ENCODE assay signal across 26 cellular contexts in the genomic region with DNA sequence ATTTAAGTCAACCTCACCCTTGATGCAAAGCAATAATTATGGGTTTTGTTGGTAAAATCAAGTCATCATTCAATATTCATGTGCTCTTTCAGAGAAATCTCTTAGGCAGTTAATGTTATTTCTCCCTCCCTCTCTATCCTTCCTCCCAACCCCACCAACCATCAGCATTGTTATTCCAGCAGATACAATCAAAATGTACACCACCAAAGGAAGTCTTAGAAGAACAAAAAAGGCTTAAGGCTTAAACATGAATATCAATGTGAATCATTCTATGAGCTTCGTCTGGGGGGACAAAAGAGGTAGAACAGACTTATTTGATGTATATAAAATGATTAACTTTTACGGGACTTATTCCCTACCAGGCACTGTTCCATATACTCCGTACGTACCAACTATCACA.
DNase-seq lines count a peak whose midpoint lies in the region; ATAC-seq, FAIRE-seq and TF ChIP-seq lines count a peak whose summit lies in the region.
"Had no signal": no experiment of that assay in that cellular context is flagged by ENCODE, and none has a peak within 500 bp of the region (broad histone marks: within the 10 kb centered on the region; RNA-seq: fewer than 3 reads in every experiment).

No MANE protein-coding gene starts in this region.

- H3K4me3 Mint-ChIP-seq in activated CD4-positive, alpha-beta memory T cell treated with anti-CD3 and anti-CD28 coated beads, Interleukin-2, amount 10 ng/mL, durations not matched to agents 7 days and 5 days = no peak overlapping the region
- H3K4me3 Mint-ChIP-seq: CD14-positive monocyte; CD4-positive, alpha-beta memory T cell; CD4-positive, CD25-positive, alpha-beta regulatory T cell; CD8-positive, alpha-beta memory T cell had no signal

- no peaks in the 10 kb centered on the region for H4K20me1 ChIP-seq in endothelial cell of umbilical vein (replicated peaks; ENCODE audit: control insufficient read depth, extremely low read depth, insufficient read depth, low read length)
- H4K20me1 ChIP-seq: BLaER1 had no signal

- H3K27me3 ChIP-seq in HAP-1 (ENCODE audit: low read depth) = peaks cover 49% of the 10 kb centered on the region
- peaks cover 0 to 2% of the 10 kb centered on the region in 2 experiments for H3K27me3 ChIP-seq in endothelial cell of umbilical vein (ENCODE audit: control insufficient read depth in 2 of 2, insufficient read depth in 2 of 2, low read length in 2 of 2)
- H3K27me3 ChIP-seq in mesendoderm (ENCODE audit: insufficient read depth, low read length, poor library complexity) = no peaks in the 10 kb centered on the region
- H3K27me3 ChIP-seq: BE2C, BLaER1 had no signal

- H3K9me3 ChIP-seq in HAP-1 (no peaks in the 10 kb centered on the region), endothelial cell of umbilical vein (replicated peaks; ENCODE audit: control insufficient read depth, insufficient read depth, low read length) (no peaks in the 10 kb centered on the region)
- H3K9me3 ChIP-seq: A549, BE2C, BLaER1 had no signal

- H2AFZ ChIP-seq in endothelial cell of umbilical vein (ENCODE audit: low read depth, low read length) = no peak overlapping the region

- H3K9me3 Mint-ChIP-seq in activated CD4-positive, alpha-beta memory T cell treated with anti-CD3 and anti-CD28 coated beads, Interleukin-2, amount 10 ng/mL, durations not matched to agents 7 days and 5 days = no peaks in the 10 kb centered on the region
- H3K9me3 Mint-ChIP-seq: CD14-positive monocyte; CD4-positive, CD25-positive, alpha-beta regulatory T cell; CD8-positive, alpha-beta memory T cell had no signal

- dilution Hi-C loops in endothelial cell of umbilical vein (cut with MboI; ENCODE audit: extremely low pct_ligation_motif_present, low sequenced_read_pairs) = no loop called here

- no CpG with 5 or more reads among the region's 4 CpGs for WGBS in mesendoderm (ENCODE audit: extremely low coverage, insufficient coverage, low lambda C conversion rate)

- BruUV-seq in endothelial cell of umbilical vein (replicated peaks; lab: Mats Ljungman, UMichigan) = no TSS peak

- H3K27ac Mint-ChIP-seq in activated CD4-positive, alpha-beta memory T cell treated with anti-CD3 and anti-CD28 coated beads, Interleukin-2, amount 10 ng/mL, durations not matched to agents 7 days and 5 days = no peak overlapping the region
- H3K27ac Mint-ChIP-seq: CD14-positive monocyte; CD4-positive, alpha-beta memory T cell; CD4-positive, CD25-positive, alpha-beta regulatory T cell; CD8-positive, alpha-beta memory T cell had no signal

- H3K18ac ChIP-seq in mesendoderm (ENCODE audit: low read length) = no peak overlapping the region

- peak overlapping the region; percentile 77 for H2BK5ac ChIP-seq in mesendoderm (ENCODE audit: low read length)

- DNase-seq in HAP-1 (ENCODE audit: low spot score in 2 of 2) (peak; percentile 16 to 69), endothelial cell of umbilical vein (ENCODE audit: low read depth, low spot score) (peak; percentile 59), mesendoderm (no peak), NCI-H1092 (lab: John Stamatoyannopoulos, UW) (no peak)
- DNase-seq in activated CD4-positive, alpha-beta memory T cell treated with anti-CD3 and anti-CD28 coated beads, Interleukin-2, amount 10 ng/mL, durations not matched to agents 7 days and 5 days = no peak
- DNase-seq: ACHN; BE2C; CD4-positive, alpha-beta memory T cell; CD4-positive, CD25-positive, alpha-beta regulatory T cell; CD8-positive, alpha-beta memory T cell; COR-L47; DMS 273 treated with DMSO at 0.1 percent for 48 hours; DMS153; DMS53; DMS79; DND-41; EL; GDM1 had no signal

- H3K4me2 ChIP-seq in endothelial cell of umbilical vein (ENCODE audit: insufficient read depth, low read length) (no peak overlapping the region), mesendoderm (ENCODE audit: low read length) (no peak overlapping the region)
- H3K4me2 ChIP-seq: A549, BLaER1 had no signal

- peak overlapping the region; percentile 45 for H3K56ac ChIP-seq in mesendoderm (ENCODE audit: low read length)

- POLR2A ChIA-PET in endothelial cell of umbilical vein (lab: Charles Lee) = no interaction called here
- POLR2A ChIA-PET in activated CD4-positive, alpha-beta memory T cell treated with anti-CD3 and anti-CD28 coated beads, Interleukin-2, amount 10 ng/mL, durations not matched to agents 7 days and 5 days (lab: Charles Lee) = no interaction called here

- TF ChIP-seq POLR2A in endothelial cell of umbilical vein (IDR thresholded peaks at IDR 0.05; ENCODE audit: low read depth, low read length) = no peak

- in situ Hi-C loops in HAP-1 (cut with MboI; ENCODE audit: low sequenced_read_pairs) = loop anchor here (10.0 to 25.0 kb wide), 2 partner anchors 607 to 884 kb away; a partner anchor contains a TSS

- H3K4ac ChIP-seq in mesendoderm (ENCODE audit: low read depth, low read length) = no peak overlapping the region

- H2BK15ac ChIP-seq in mesendoderm (replicated peaks; ENCODE audit: low read depth) = peak overlapping the region; percentile 8

- H3K4me1 ChIP-seq in HAP-1 (peaks cover 8% of the 10 kb centered on the region), endothelial cell of umbilical vein (ENCODE audit: control insufficient read depth, extremely low read depth, insufficient read depth, low read length) (no peaks in the 10 kb centered on the region), mesendoderm (ENCODE audit: control insufficient read depth, low read depth, low read length) (peaks cover 4% of the 10 kb centered on the region)
- H3K4me1 ChIP-seq: BLaER1 had no signal

- H3K79me2 ChIP-seq in endothelial cell of umbilical vein (ENCODE audit: control insufficient read depth, insufficient read depth, low read length) (no peaks in the 10 kb centered on the region), mesendoderm (ENCODE audit: control insufficient read depth, insufficient read depth, low read length) (no peaks in the 10 kb centered on the region)

- TF ChIP-seq CTCF in endothelial cell of umbilical vein (IDR thresholded peaks at IDR 0.05; ENCODE audit: extremely low read depth in 1 of 2, insufficient read depth in 1 of 2, low read depth in 1 of 2, low read length in 2 of 2) = no peak

- no peaks in the 10 kb centered on the region for H3K4me1 Mint-ChIP-seq in activated CD4-positive, alpha-beta memory T cell treated with anti-CD3 and anti-CD28 coated beads, Interleukin-2, amount 10 ng/mL, durations not matched to agents 7 days and 5 days
- H3K4me1 Mint-ChIP-seq: CD4-positive, CD25-positive, alpha-beta regulatory T cell had no signal

- H3K9ac ChIP-seq in endothelial cell of umbilical vein (replicated peaks; ENCODE audit: extremely low read depth, insufficient read depth, low read length) (no peak overlapping the region), mesendoderm (ENCODE audit: low read length) (no peak overlapping the region)
- H3K9ac ChIP-seq: BLaER1 had no signal

- no peak overlapping the region for H3K23ac ChIP-seq in mesendoderm (ENCODE audit: low read length)

- ATAC-seq in HG02973 (IDR thresholded peaks at IDR 0.05; ENCODE audit: unreplicated experiment) = no peak
- ATAC-seq: A549, GM12878 had no signal

- peak; percentile 59 for FAIRE-seq in endothelial cell of umbilical vein (lab: Jason Lieb, UNC)
- FAIRE-seq: A549, GM12878, GM12892, GM18507 had no signal

- H4K5ac ChIP-seq in mesendoderm (ENCODE audit: low read length) = no peak overlapping the region

- no peak overlapping the region for H4K8ac ChIP-seq in mesendoderm (ENCODE audit: low read depth, low read length)

- H3K4me3 ChIP-seq in HAP-1 (no peak overlapping the region), endothelial cell of umbilical vein (replicated peaks in 1 of 3; ENCODE audit: insufficient read depth in 1 of 3, low read depth in 1 of 3, low read length in 3 of 3) (no peak overlapping the region), mesendoderm (ENCODE audit: low read length) (no peak overlapping the region)
- H3K4me3 ChIP-seq: A549, BLaER1, GM12878 had no signal

- H2BK120ac ChIP-seq in mesendoderm (ENCODE audit: low read depth, low read length) = peak overlapping the region; percentile 49

- H3K79me1 ChIP-seq in mesendoderm (ENCODE audit: low read length) = no peaks in the 10 kb centered on the region

- H3K36me3 Mint-ChIP-seq in activated CD4-positive, alpha-beta memory T cell treated with anti-CD3 and anti-CD28 coated beads, Interleukin-2, amount 10 ng/mL, durations not matched to agents 7 days and 5 days (ENCODE audit: low read depth) = no peaks in the 10 kb centered on the region
- H3K36me3 Mint-ChIP-seq: CD14-positive monocyte; CD4-positive, alpha-beta memory T cell; CD4-positive, CD25-positive, alpha-beta regulatory T cell; CD8-positive, alpha-beta memory T cell had no signal

- peaks cover 5% of the 10 kb centered on the region for H3K27me3 Mint-ChIP-seq in activated CD4-positive, alpha-beta memory T cell treated with anti-CD3 and anti-CD28 coated beads, Interleukin-2, amount 10 ng/mL, durations not matched to agents 7 days and 5 days

- intact Hi-C loops in endothelial cell of umbilical vein (cut with micrococcal nuclease) = loop anchor here (5.0 to 10.0 kb wide), 2 partner anchors 182 to 404 kb away; no protein-coding TSS in a partner anchor

- no peaks in the 10 kb centered on the region for H3K36me3 ChIP-seq in HAP-1 (replicated peaks)
- H3K36me3 ChIP-seq in endothelial cell of umbilical vein (ENCODE audit: control insufficient read depth in 2 of 2, extremely low read depth in 1 of 2, insufficient read depth in 2 of 2, low read length in 2 of 2) = no peaks in the 10 kb centered on the region
- H3K36me3 ChIP-seq in mesendoderm (ENCODE audit: control insufficient read depth, insufficient read depth, low read length) = no peaks in the 10 kb centered on the region
- H3K36me3 ChIP-seq: BE2C, BLaER1 had no signal

- no peak overlapping the region for H3K27ac ChIP-seq in endothelial cell of umbilical vein (ENCODE audit: insufficient read depth, low read depth, low read length)
- no peak overlapping the region for H3K27ac ChIP-seq in mesendoderm (ENCODE audit: low read depth, low read length)
- H3K27ac ChIP-seq: 22Rv1, A549, BLaER1 had no signal

- CTCF ChIA-PET in endothelial cell of umbilical vein (lab: Charles Lee) = interaction anchor here (1.1 to 1.2 kb wide), 2 partner anchors 15 to 55 kb away, joined by 5 read pairs; no protein-coding TSS in a partner anchor
- CTCF ChIA-PET in activated CD4-positive, alpha-beta memory T cell treated with anti-CD3 and anti-CD28 coated beads, Interleukin-2, amount 10 ng/mL, durations not matched to agents 7 days and 5 days (lab: Charles Lee) = no interaction called here

- no peak overlapping the region for H2AK5ac ChIP-seq in mesendoderm (ENCODE audit: low read length)

- H3K9me1 ChIP-seq in endothelial cell of umbilical vein (replicated peaks; ENCODE audit: control insufficient read depth, extremely low read depth, insufficient read depth, low read length) = no peaks in the 10 kb centered on the region

TF ChIP-seq in endothelial cell of umbilical vein, 7 proteins besides CTCF, POLR2A, EP300 and RAD21:
- TF ChIP-seq EZH2 (IDR thresholded peaks at IDR 0.05; ENCODE audit: borderline replicate concordance, low read depth, low read length, severe bottlenecking) (no peak), GATA2 (IDR thresholded peaks at IDR 0.05; ENCODE audit: insufficient read depth, insufficient read length, low read depth, low read length) (no peak)

Comparison
In these comparisons a context has a peak if more than half of its experiments do, and no peak if none do; other contexts are left out.
1. DNase-seq: peak in HAP-1 (2 of 2) and endothelial cell of umbilical vein (single experiment); none in mesendoderm (single experiment), activated CD4-positive, alpha-beta memory T cell treated with anti-CD3 and anti-CD28 coated beads, Interleukin-2, amount 10 ng/mL, durations not matched to agents 7 days and 5 days (single experiment) and NCI-H1092 (single experiment).